Comparison of ENCODE assay signal across 9 cellular contexts in the genomic region with DNA sequence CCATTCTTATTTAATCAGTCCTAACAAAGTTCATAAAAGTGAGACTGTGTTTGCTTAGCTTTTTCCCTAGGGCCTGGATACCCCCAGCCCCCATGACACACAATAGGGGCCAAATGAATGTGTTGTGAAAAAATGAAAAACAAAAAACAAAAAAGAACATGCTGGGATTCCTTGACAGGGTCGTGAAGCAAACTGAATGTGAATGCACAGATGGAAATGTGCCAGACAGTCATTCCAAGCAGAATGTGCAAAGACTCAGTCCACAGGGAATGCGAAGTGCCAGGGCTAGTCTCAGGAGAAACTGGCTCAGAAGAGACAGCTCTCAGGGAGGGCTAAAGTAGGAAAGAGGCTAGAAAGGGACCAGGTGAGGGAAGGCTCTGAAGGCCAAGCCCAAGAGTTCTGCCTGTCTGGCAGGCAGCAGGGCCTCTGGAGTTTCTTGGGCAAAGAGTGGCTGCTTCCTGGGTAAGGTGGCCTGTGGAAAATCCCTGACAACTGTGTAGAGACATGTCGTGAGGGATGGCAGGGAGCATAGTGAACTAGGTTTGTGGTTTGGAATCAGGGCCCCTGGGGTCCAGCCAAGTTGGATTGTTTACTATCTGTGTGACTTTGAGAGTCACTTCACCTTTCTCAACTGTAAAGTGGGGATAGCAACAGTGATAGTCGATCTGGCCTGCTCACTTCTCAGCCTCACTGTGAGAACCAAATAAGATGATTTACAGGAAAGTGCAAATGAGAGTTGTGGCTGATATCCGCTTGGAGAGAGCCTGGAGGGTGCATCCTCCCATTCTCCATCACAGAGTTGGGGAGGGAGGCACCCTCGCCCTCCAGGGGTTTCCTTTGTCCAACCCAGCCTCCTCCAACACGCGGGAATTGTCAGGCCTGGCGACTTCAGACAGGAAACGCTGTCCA. TPM values are rescaled to one million over a fixed set of nuclear protein-coding genes. Genes with fewer than 3 reads are reported as not detected.
A peak's percentile ranks its signal among the peaks of the same experiment; 100 is the strongest.
DNase-seq lines count a peak whose midpoint lies in the region; ATAC-seq and TF ChIP-seq lines count a peak whose summit lies in the region.
"Had no signal": no experiment of that assay in that cellular context is flagged by ENCODE, and none has a peak within 500 bp of the region (broad histone marks: within the 10 kb centered on the region; RNA-seq: fewer than 3 reads in every experiment).

No MANE protein-coding gene starts in this region.

- CTCF ChIA-PET in activated CD4-positive, alpha-beta T cell treated with anti-CD3 and anti-CD28 coated beads, Interleukin-2, amount 10 ng/mL, durations not matched to agents 7 days and 5 days (lab: Charles Lee) = interaction anchor here (0.7 to 3.9 kb wide), 11 partner anchors 8 to 66 kb away, joined by 3 to 48 read pairs (median 4); a partner anchor contains a TSS

- H3K36me3 ChIP-seq in SK-N-MC (ENCODE audit: insufficient read depth, low read length) = no peaks in the 10 kb centered on the region
- peaks cover 10 to 18% (median 14%) of the 10 kb centered on the region in 4 donors for H3K36me3 ChIP-seq in esophagus muscularis mucosa
- H3K36me3 ChIP-seq in sigmoid colon = peaks cover 0 to 17% (median 7%) of the 10 kb centered on the region in 4 donors

- ATAC-seq in HG02759 (IDR thresholded peaks at IDR 0.05; ENCODE audit: unreplicated experiment) = no peak

- POLR2A ChIA-PET in activated CD4-positive, alpha-beta T cell treated with anti-CD3 and anti-CD28 coated beads, Interleukin-2, amount 10 ng/mL, durations not matched to agents 7 days and 5 days (lab: Charles Lee) = no interaction called here

- H3K4me3 Mint-ChIP-seq in activated CD4-positive, alpha-beta T cell treated with anti-CD3 and anti-CD28 coated beads, Interleukin-2, amount 10 ng/mL, durations not matched to agents 7 days and 5 days = peak overlapping the region; percentile 82

- intact Hi-C loops in esophagus muscularis mucosa (cut with DNase I) (no loop called here), sigmoid colon (cut with DNase I) (loop anchor here (2.0 to 10.0 kb wide), 3 partner anchors 35 to 495 kb away; a partner anchor contains a TSS)

- peak overlapping the region; percentile 97 for H3K4me3 ChIP-seq in SK-N-MC
- H3K4me3 ChIP-seq in esophagus muscularis mucosa = peak overlapping the region; percentile 74 to 83 (median 76)
- peak overlapping the region; percentile 49 to 85 (median 68) for H3K4me3 ChIP-seq in sigmoid colon

- 21% methylated on average over 8 of the region's 10 CpGs for WGBS in esophagus muscularis mucosa
- WGBS in sigmoid colon, 2 donors = 10 to 21% methylated on average over 10 of the region's 10 CpGs

- H3K27me3 Mint-ChIP-seq in activated CD4-positive, alpha-beta T cell treated with anti-CD3 and anti-CD28 coated beads, Interleukin-2, amount 10 ng/mL, durations not matched to agents 7 days and 5 days = no peaks in the 10 kb centered on the region

- H3K9ac ChIP-seq in SK-N-MC (ENCODE audit: insufficient read length) = peak overlapping the region; percentile 76

- TF ChIP-seq POLR2A in esophagus muscularis mucosa (IDR thresholded peaks at IDR 0.05; ENCODE audit: low read depth) (no peak), sigmoid colon (IDR thresholded peaks at IDR 0.05) (no peak)

- H3K27ac Mint-ChIP-seq in activated CD4-positive, alpha-beta T cell treated with anti-CD3 and anti-CD28 coated beads, Interleukin-2, amount 10 ng/mL, durations not matched to agents 7 days and 5 days = peak overlapping the region; percentile 64

- peaks cover 34% of the 10 kb centered on the region for H3K4me1 Mint-ChIP-seq in activated CD4-positive, alpha-beta T cell treated with anti-CD3 and anti-CD28 coated beads, Interleukin-2, amount 10 ng/mL, durations not matched to agents 7 days and 5 days

- TF ChIP-seq EP300 in esophagus muscularis mucosa (IDR thresholded peaks at IDR 0.05) (no peak), sigmoid colon (IDR thresholded peaks at IDR 0.05) (no peak)

- H3K4me1 ChIP-seq in esophagus muscularis mucosa = peaks cover 24 to 51% (median 41%) of the 10 kb centered on the region in 4 donors
- peaks cover 0 to 33% (median 23%) of the 10 kb centered on the region in 4 donors for H3K4me1 ChIP-seq in sigmoid colon

- TF ChIP-seq CTCF in esophagus muscularis mucosa (IDR thresholded peaks at IDR 0.05) = no peak
- no peak for TF ChIP-seq CTCF in sigmoid colon (IDR thresholded peaks at IDR 0.05)

- H3K27ac ChIP-seq in SK-N-MC = peak overlapping the region; percentile 85
- peak overlapping the region; percentile 87 to 93 (median 90) for H3K27ac ChIP-seq in esophagus muscularis mucosa (replicated peaks in 1 of 4)
- peak overlapping the region; percentile 92 to 96 (median 92) for H3K27ac ChIP-seq in sigmoid colon

- H3K27me3 ChIP-seq in esophagus muscularis mucosa (no peaks in the 10 kb centered on the region), sigmoid colon (no peaks in the 10 kb centered on the region)

- H3K36me3 Mint-ChIP-seq in activated CD4-positive, alpha-beta T cell treated with anti-CD3 and anti-CD28 coated beads, Interleukin-2, amount 10 ng/mL, durations not matched to agents 7 days and 5 days (ENCODE audit: low read depth) = no peaks in the 10 kb centered on the region

- H3K9me3 ChIP-seq in SK-N-MC (ENCODE audit: low read depth, low read length) = no peaks in the 10 kb centered on the region
- no peaks in the 10 kb centered on the region for H3K9me3 ChIP-seq in esophagus muscularis mucosa
- H3K9me3 ChIP-seq in sigmoid colon = no peaks in the 10 kb centered on the region

- no peaks in the 10 kb centered on the region for H3K9me3 Mint-ChIP-seq in activated CD4-positive, alpha-beta T cell treated with anti-CD3 and anti-CD28 coated beads, Interleukin-2, amount 10 ng/mL, durations not matched to agents 7 days and 5 days

- no peak for DNase-seq in activated CD4-positive, alpha-beta T cell treated with anti-CD3 and anti-CD28 coated beads, Interleukin-2, amount 10 ng/mL, durations not matched to agents 7 days and 5 days
- DNase-seq in activated CD4-positive, alpha-beta T cell treated with anti-CD3 and anti-CD28 coated beads, Interleukin-2, amount 50 U/mL, for 1 hour = no peak
- DNase-seq in SK-N-MC (ENCODE audit: low read depth, low spot score) (no peak), esophagus muscularis mucosa (ENCODE audit: extremely low spot score) (no peak), sigmoid colon (no peak), NCI-H82 treated with DMSO at 0.1 percent for 48 hours (lab: John Stamatoyannopoulos, UW; ENCODE audit: unreplicated experiment) (no peak), GM19240 (ENCODE audit: insufficient read length, low spot score) (no peak)

RNA-seq across cellular contexts. Expression of a gene that starts 1.2 kb away (rescaled TPM):
- 10 to 100 TPM; 40.2 to 45.0 TPM for total RNA-seq in activated CD4-positive, alpha-beta T cell treated with anti-CD3 and anti-CD28 coated beads, Interleukin-2, amount 10 ng/mL, durations not matched to agents 7 days and 5 days
- 100 to 1,000 TPM in 2 of 4 donors, 10 to 100 TPM in 2; 61.5 to 142 (median 115) TPM for total RNA-seq in esophagus muscularis mucosa
- total RNA-seq in sigmoid colon = 10 to 100 TPM; 42.6 to 66.7 (median 53.1) TPM
- polyA plus RNA-seq in sigmoid colon = 100 to 1,000 TPM in 1 of 3 donors, 10 to 100 TPM in 2; 37.8 to 186 (median 55.9) TPM

RNA-seq across cellular contexts. Expression of a gene that starts 13.6 kb away (rescaled TPM):
- 1 to 10 TPM; 8.2 to 8.3 TPM for total RNA-seq in activated CD4-positive, alpha-beta T cell treated with anti-CD3 and anti-CD28 coated beads, Interleukin-2, amount 10 ng/mL, durations not matched to agents 7 days and 5 days
- total RNA-seq in esophagus muscularis mucosa (1 to 10 TPM in 3 of 4 donors, under 1 TPM in 1; 0.83 to 4.5 (median 3.2) TPM), sigmoid colon (1 to 10 TPM; 1.6 to 5.0 (median 3.1) TPM)
- polyA plus RNA-seq in sigmoid colon = 10 to 100 TPM; 10.2 to 22.2 (median 12.0) TPM

RNA-seq across cellular contexts. Expression of a gene that starts 16.3 kb away (rescaled TPM):
- not detected for total RNA-seq in activated CD4-positive, alpha-beta T cell treated with anti-CD3 and anti-CD28 coated beads, Interleukin-2, amount 10 ng/mL, durations not matched to agents 7 days and 5 days
- total RNA-seq in esophagus muscularis mucosa (under 1 TPM in 1 of 4 donors, not detected in 3; 0.42 TPM), sigmoid colon (under 1 TPM in 1 of 4 donors, not detected in 3; 0.16 TPM)
- under 1 TPM in 1 of 3 donors, not detected in 2; 0.09 TPM for polyA plus RNA-seq in sigmoid colon
- total RNA-seq: dermis microvascular lymphatic vessel endothelial cell had no signal

RNA-seq across cellular contexts. Expression of a gene that starts 16.3 kb away (rescaled TPM):
- under 1 TPM; 0.50 to 0.73 TPM for total RNA-seq in activated CD4-positive, alpha-beta T cell treated with anti-CD3 and anti-CD28 coated beads, Interleukin-2, amount 10 ng/mL, durations not matched to agents 7 days and 5 days
- total RNA-seq in esophagus muscularis mucosa (under 1 TPM in 2 of 4 donors, not detected in 2; 0.11 to 0.19 TPM), sigmoid colon (under 1 TPM in 3 of 4 donors, not detected in 1; 0.27 to 0.49 (median 0.36) TPM)
- polyA plus RNA-seq in sigmoid colon = 1 to 10 TPM in 1 of 3 donors, not detected in 2; 2.0 TPM

RNA-seq across cellular contexts. Expression of a gene that starts 28.7 kb away (rescaled TPM):
- total RNA-seq in activated CD4-positive, alpha-beta T cell treated with anti-CD3 and anti-CD28 coated beads, Interleukin-2, amount 10 ng/mL, durations not matched to agents 7 days and 5 days = 1 to 10 TPM; 2.3 to 2.7 TPM
- total RNA-seq in esophagus muscularis mucosa (1 to 10 TPM in 2 of 4 donors, under 1 TPM in 1, not detected in 1; 0.91 to 1.7 (median 1.7) TPM), sigmoid colon (1 to 10 TPM in 3 of 4 donors, under 1 TPM in 1; 0.27 to 3.0 (median 1.9) TPM)
- 1 to 10 TPM; 8.4 to 9.0 (median 8.5) TPM for polyA plus RNA-seq in sigmoid colon
